ENCODE assay signal across 11 cellular contexts in the genomic region with DNA sequence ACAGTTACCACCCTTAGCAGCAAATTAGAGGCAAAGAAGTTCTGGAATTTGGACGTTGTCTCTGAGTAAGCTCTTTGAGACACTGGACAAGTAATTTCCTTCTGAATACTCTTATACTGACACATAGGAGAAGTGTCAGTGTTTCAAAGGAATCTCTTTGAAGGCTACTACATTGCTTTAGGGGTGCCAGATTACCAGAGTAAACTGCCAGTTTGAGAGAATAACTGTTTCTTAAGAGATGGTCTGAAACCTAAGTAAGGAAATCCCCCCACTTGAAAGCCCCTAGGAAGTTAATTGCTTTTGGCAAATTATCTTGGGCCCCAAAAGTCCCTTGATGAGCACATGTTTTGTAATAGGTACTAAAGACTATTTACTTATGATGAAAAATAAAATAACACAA. TPM values are rescaled to one million over a fixed set of nuclear protein-coding genes. Genes with fewer than 3 reads are reported as not detected.
DNase-seq lines count a peak whose midpoint lies in the region; ATAC-seq and TF ChIP-seq lines count a peak whose summit lies in the region.
"Had no signal": no experiment of that assay in that cellular context is flagged by ENCODE, and none has a peak within 500 bp of the region (broad histone marks: within the 10 kb centered on the region; RNA-seq: fewer than 3 reads in every experiment).

No MANE protein-coding gene starts in this region.

- peaks cover 12 to 68% (median 49%) of the 10 kb centered on the region in 4 donors for H3K4me1 ChIP-seq in transverse colon

- no peaks in the 10 kb centered on the region for H3K36me3 ChIP-seq in SK-N-MC (ENCODE audit: insufficient read depth, low read length)
- no peaks in the 10 kb centered on the region for H3K36me3 ChIP-seq in transverse colon

- ATAC-seq in HG02759 (IDR thresholded peaks at IDR 0.05; ENCODE audit: unreplicated experiment): no peak

- intact Hi-C loops in transverse colon (cut with DNase I; ENCODE audit: low total_unique reads): loop anchor here (10.0 kb wide), 2 partner anchors 159 to 301 kb away; no protein-coding TSS in a partner anchor

- H3K27me3 Mint-ChIP-seq in activated naive CD4-positive, alpha-beta T cell treated with anti-CD3 and anti-CD28 coated beads, Interleukin-2, amount 10 ng/mL, durations not matched to agents 7 days and 5 days: peaks cover 5% of the 10 kb centered on the region

- peaks cover 76% of the 10 kb centered on the region for H3K4me1 Mint-ChIP-seq in activated naive CD4-positive, alpha-beta T cell treated with anti-CD3 and anti-CD28 coated beads, Interleukin-2, amount 10 ng/mL, durations not matched to agents 7 days and 5 days

- 17 to 33% methylated on average over 1 of the region's 1 CpG for WGBS in transverse colon (ENCODE audit: low coverage in 1 of 2), 2 donors

- H3K4me3 Mint-ChIP-seq in activated naive CD4-positive, alpha-beta T cell treated with anti-CD3 and anti-CD28 coated beads, Interleukin-2, amount 10 ng/mL, durations not matched to agents 7 days and 5 days: peak overlapping the region; percentile 48

- in situ Hi-C loops in transverse colon (cut with MboI; ENCODE audit: low pct_ligation_motif_present in 1 of 4, low pct_unique_long_range_greater_than_20kb in 1 of 4, low sequenced_read_pairs in 3 of 4): no loop called here

- H3K9me3 Mint-ChIP-seq in activated naive CD4-positive, alpha-beta T cell treated with anti-CD3 and anti-CD28 coated beads, Interleukin-2, amount 10 ng/mL, durations not matched to agents 7 days and 5 days: no peaks in the 10 kb centered on the region

- TF ChIP-seq EP300 in transverse colon (IDR thresholded peaks at IDR 0.05; ENCODE audit: low read depth): no peak

- no peak for DNase-seq in activated naive CD4-positive, alpha-beta T cell treated with anti-CD3 and anti-CD28 coated beads, Interleukin-2, amount 10 ng/mL, durations not matched to agents 7 days and 5 days
- no peak for DNase-seq in activated naive CD4-positive, alpha-beta T cell treated with anti-CD3 and anti-CD28 coated beads, Interleukin-2, amount 50 U/mL, for 16 hours
- DNase-seq in SK-N-MC (ENCODE audit: low read depth, low spot score) (no peak), foreskin fibroblast (peak in 1 of 2 donors; percentile 47), transverse colon (no peak), AML-193 (lab: John Stamatoyannopoulos, UW) (no peak), hippocampal formation (lab: John Stamatoyannopoulos, UW) (no peak)
- DNase-seq: posterior cingulate gyrus, substantia nigra had no signal

- no peaks in the 10 kb centered on the region for H3K27me3 ChIP-seq in transverse colon

- H3K27ac Mint-ChIP-seq in activated naive CD4-positive, alpha-beta T cell treated with anti-CD3 and anti-CD28 coated beads, Interleukin-2, amount 10 ng/mL, durations not matched to agents 7 days and 5 days: no peak overlapping the region

- CTCF ChIA-PET in activated naive CD4-positive, alpha-beta T cell treated with anti-CD3 and anti-CD28 coated beads, Interleukin-2, amount 10 ng/mL, durations not matched to agents 7 days and 5 days (lab: Charles Lee): interaction anchor here (5.2 kb wide), 1 partner anchor 61 kb away, joined by 30 read pairs; no protein-coding TSS in a partner anchor

- peaks cover 39% of the 10 kb centered on the region for H3K36me3 Mint-ChIP-seq in activated naive CD4-positive, alpha-beta T cell treated with anti-CD3 and anti-CD28 coated beads, Interleukin-2, amount 10 ng/mL, durations not matched to agents 7 days and 5 days

- H3K9me3 ChIP-seq in SK-N-MC (ENCODE audit: low read depth, low read length) (no peaks in the 10 kb centered on the region), transverse colon (no peaks in the 10 kb centered on the region)

- no peak overlapping the region for H3K9ac ChIP-seq in SK-N-MC (ENCODE audit: insufficient read length)

- no peak for TF ChIP-seq POLR2A in transverse colon (IDR thresholded peaks at IDR 0.05)

- H3K4me3 ChIP-seq in SK-N-MC (peak overlapping the region; percentile 42; the same call in 1 of the 2 replicates), foreskin fibroblast (ENCODE audit: low read depth in 1 of 2, low read length in 2 of 2) (peak overlapping the region; percentile 86 to 92), transverse colon (peak overlapping the region in 1 of 4 donors; percentile 89)

- TF ChIP-seq CTCF in foreskin fibroblast (IDR thresholded peaks at IDR 0.05; ENCODE audit: low read depth, low read length): no peak
- TF ChIP-seq CTCF in transverse colon (IDR thresholded peaks at IDR 0.05): no peak

- H3K27ac ChIP-seq in SK-N-MC (no peak overlapping the region), transverse colon (peak overlapping the region; percentile 91 to 97 (median 96))
- H3K27ac ChIP-seq: HL-60 had no signal

RNA-seq across cellular contexts. Expression of gene FAS, which starts 3.4 kb away (rescaled TPM):
- total RNA-seq in transverse colon: 10 to 100 TPM in 3 of 4 donors, 1 to 10 TPM in 1; 9.0 to 58.5 (median 53.6) TPM

RNA-seq across cellular contexts. Expression of gene ACTA2, which starts 41.5 kb away (rescaled TPM):
- 1,000 to 10,000 TPM in 1 of 4 donors, 100 to 1,000 TPM in 3; 403 to 1,827 (median 457) TPM for total RNA-seq in transverse colon
